16 cellular contexts compared by ENCODE assay signal in the genomic region with DNA sequence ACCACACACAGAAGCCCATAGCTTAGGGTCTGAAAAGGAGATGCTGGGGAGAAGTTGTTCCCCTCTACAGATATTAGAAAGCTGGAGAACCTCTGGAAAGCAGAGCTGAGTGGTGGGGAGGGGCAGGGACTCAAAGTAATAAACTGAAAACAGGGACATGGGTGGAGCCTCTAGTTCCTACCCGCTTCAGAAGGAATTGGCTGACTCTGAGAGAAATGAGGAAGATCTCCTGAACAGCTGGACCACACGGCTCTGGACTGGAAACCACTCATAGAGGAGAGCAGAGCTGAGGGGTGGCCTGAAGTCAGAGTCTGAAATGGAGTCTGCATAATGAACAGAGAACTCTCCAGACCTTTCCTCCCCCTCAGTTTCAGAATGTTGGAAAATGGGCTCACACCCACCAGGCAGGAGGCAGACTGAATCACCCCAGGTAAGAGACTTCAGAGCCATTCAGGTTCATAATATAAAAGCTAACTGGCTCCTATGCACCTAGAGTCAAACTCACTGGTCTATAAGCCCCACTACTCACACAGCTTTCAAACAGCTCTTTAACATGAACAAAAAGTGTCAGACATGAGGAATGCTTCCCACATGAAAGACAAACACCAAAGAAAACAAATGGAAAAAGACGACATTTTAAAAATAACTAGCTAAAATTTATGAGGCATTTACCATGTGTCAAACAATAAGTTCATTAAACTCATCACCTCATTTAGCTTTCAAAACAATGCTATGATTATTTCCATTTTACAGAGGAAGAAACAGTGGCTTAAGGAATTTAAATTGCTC.
DNase-seq lines count a peak whose midpoint lies in the region; ATAC-seq and TF ChIP-seq lines count a peak whose summit lies in the region.
"Had no signal": no experiment of that assay in that cellular context is flagged by ENCODE, and none has a peak within 500 bp of the region (broad histone marks: within the 10 kb centered on the region; RNA-seq: fewer than 3 reads in every experiment).

No MANE protein-coding gene starts in this region.

- no peak for DNase-seq in CD14-positive monocyte (ENCODE audit: low spot score)
- no peak for DNase-seq in Caco-2
- no peak for DNase-seq in mucosa of descending colon
- no peak for DNase-seq in mucosa of gallbladder (ENCODE audit: low spot score)
- no peak for DNase-seq in erythroblast (lab: John Stamatoyannopoulos, UW)
- no peak for DNase-seq in NCI-H345 (lab: John Stamatoyannopoulos, UW)
- DNase-seq: CD8-positive, alpha-beta memory T cell; DMS 273 treated with DMSO at 0.1 percent for 48 hours; KBM-7; NCI-H1092; NCI-H1694 treated with DMSO at 0.1 percent for 48 hours; NCI-H446 treated with DMSO at 0.1 percent for 48 hours; NCI-H748 treated with DMSO at 0.1 percent for 48 hours had no signal

- no peaks in the 10 kb centered on the region for H3K9me3 Mint-ChIP-seq in CD14-positive monocyte
- no peaks in the 10 kb centered on the region for H3K9me3 Mint-ChIP-seq in Caco-2 (ENCODE audit: unreplicated experiment)
- H3K9me3 Mint-ChIP-seq: CD8-positive, alpha-beta memory T cell had no signal

- no peak for TF ChIP-seq POLR2A in erythroblast (IDR thresholded peaks at IDR 0.05; ENCODE audit: low read length)

- CTCF ChIA-PET in Caco-2 (lab: Charles Lee): interaction anchor here (0.8 kb wide), 1 partner anchor 68 kb away, joined by 5 read pairs; a partner anchor contains a TSS

- H3K27ac ChIP-seq in angular gyrus (ENCODE audit: low read depth, low read length): peak overlapping the region; percentile 29
- H3K27ac ChIP-seq: HL-60 had no signal

- H3K4me1 Mint-ChIP-seq in CD14-positive monocyte (peaks cover 6% of the 10 kb centered on the region), Caco-2 (ENCODE audit: low read depth, unreplicated experiment) (peaks cover 6% of the 10 kb centered on the region)
- H3K4me1 Mint-ChIP-seq: B cell; CD8-positive, alpha-beta memory T cell had no signal

- POLR2A ChIA-PET in Caco-2 (lab: Charles Lee): no interaction called here

- intact Hi-C loops in CD14-positive monocyte (cut with micrococcal nuclease) (no loop called here), Caco-2 (cut with micrococcal nuclease; ENCODE audit: unreplicated experiment) (loop anchor here (5.0 kb wide), 1 partner anchor 69 kb away; a partner anchor contains a TSS), mucosa of descending colon (cut with DNase I, micrococcal nuclease) (no loop called here)

- TF ChIP-seq CTCF in CD14-positive monocyte (IDR thresholded peaks at IDR 0.05) (no peak), Caco-2 (IDR thresholded peaks at IDR 0.05; ENCODE audit: insufficient read depth in 1 of 2, low read depth in 1 of 2, low read length in 1 of 2, severe bottlenecking in 1 of 2, unreplicated experiment in 1 of 2) (no peak), mucosa of descending colon (IDR thresholded peaks at IDR 0.05) (no peak)

- H3K27ac Mint-ChIP-seq in CD14-positive monocyte: peak overlapping the region in 4 of 7 donors; percentile 20 to 73 (median 46)
- H3K27ac Mint-ChIP-seq in Caco-2 (ENCODE audit: unreplicated experiment): peak overlapping the region; percentile 42
- H3K27ac Mint-ChIP-seq: B cell had no signal

- peaks cover 77 to 95% of the 10 kb centered on the region in 2 donors for H3K36me3 Mint-ChIP-seq in CD14-positive monocyte
- H3K36me3 Mint-ChIP-seq in Caco-2 (ENCODE audit: insufficient read depth, unreplicated experiment): peaks cover 93% of the 10 kb centered on the region

- peak; percentile 51 for ATAC-seq in mucosa of descending colon

- H3K27me3 Mint-ChIP-seq in CD14-positive monocyte (ENCODE audit: low read depth in 3 of 3) (no peaks in the 10 kb centered on the region), Caco-2 (ENCODE audit: insufficient read depth, unreplicated experiment) (no peaks in the 10 kb centered on the region)
- H3K27me3 Mint-ChIP-seq: B cell; CD8-positive, alpha-beta memory T cell had no signal

- H3K4me3 Mint-ChIP-seq in CD14-positive monocyte (no peak overlapping the region), Caco-2 (ENCODE audit: unreplicated experiment) (no peak overlapping the region)
- H3K4me3 Mint-ChIP-seq: B cell; CD8-positive, alpha-beta memory T cell had no signal

- no TSS peak for BruUV-seq in Caco-2 (replicated peaks; lab: Mats Ljungman, UMichigan)

- H3K4me1 ChIP-seq in Caco-2: peaks cover 11% of the 10 kb centered on the region
- no peaks in the 10 kb centered on the region for H3K4me1 ChIP-seq in mucosa of descending colon (ENCODE audit: low read depth)

- H3K27me3 ChIP-seq in Caco-2 (replicated peaks; ENCODE audit: control insufficient read depth, insufficient read depth, low read length): no peaks in the 10 kb centered on the region

- H3K4me3 ChIP-seq in Caco-2 (ENCODE audit: low read depth, low read length) (no peak overlapping the region), mucosa of descending colon (no peak overlapping the region)

- peaks cover 5% of the 10 kb centered on the region; the same call in 1 of the 2 replicates for H3K36me3 ChIP-seq in Caco-2 (ENCODE audit: control insufficient read depth, insufficient read depth, low read length)
- H3K36me3 ChIP-seq in mucosa of descending colon (ENCODE audit: low read depth): no peaks in the 10 kb centered on the region

- H3K9me3 ChIP-seq in Caco-2 (no peaks in the 10 kb centered on the region), mucosa of descending colon (no peaks in the 10 kb centered on the region)
